9 cellular contexts compared by ENCODE assay signal in the genomic region with DNA sequence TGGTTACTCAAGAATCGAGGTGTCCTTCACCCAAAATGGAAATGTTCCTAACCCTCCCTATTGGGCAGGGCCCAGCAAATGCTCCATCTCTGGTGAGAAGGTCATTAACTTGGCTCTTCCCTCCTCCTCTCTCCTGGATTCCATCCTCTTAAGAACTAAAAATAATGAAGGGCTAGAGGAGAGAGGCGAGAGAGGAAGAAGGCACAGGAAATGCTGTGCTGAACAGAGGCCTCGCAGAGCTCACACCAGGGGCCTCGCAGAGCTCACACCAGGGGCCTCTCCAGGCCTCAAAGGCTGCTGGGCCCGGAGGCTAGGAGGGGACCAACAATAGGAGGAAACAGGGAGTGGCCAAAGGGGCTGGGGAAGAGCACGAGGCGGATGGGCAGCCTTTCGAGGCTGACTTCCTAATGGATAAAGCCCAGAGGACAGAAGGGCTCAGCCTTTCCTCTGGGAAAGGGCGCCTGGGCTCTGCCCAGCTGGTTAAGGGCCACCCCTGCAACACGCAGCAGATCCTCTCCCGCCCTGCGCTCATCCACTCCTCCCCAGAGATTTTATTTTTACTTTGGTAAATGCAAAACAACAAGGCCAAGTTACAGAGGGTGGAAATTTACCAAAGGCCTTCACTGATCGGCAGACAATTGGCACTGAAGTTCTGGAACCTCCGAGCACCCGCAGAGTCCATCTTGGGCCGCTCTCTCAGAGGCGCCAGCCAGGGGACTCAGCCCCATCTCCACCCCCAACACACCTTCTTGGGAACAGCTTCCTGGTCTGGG.
DNase-seq lines count a peak whose midpoint lies in the region; TF ChIP-seq lines count a peak whose summit lies in the region.
"Had no signal": no experiment of that assay in that cellular context is flagged by ENCODE, and none has a peak within 500 bp of the region (broad histone marks: within the 10 kb centered on the region; RNA-seq: fewer than 3 reads in every experiment).

No MANE protein-coding gene starts in this region.

- DNase-seq in choroid plexus epithelial cell (ENCODE audit: low read depth) = peak; percentile 35
- no peak for DNase-seq in A172 (ENCODE audit: low spot score)
- no peak for DNase-seq in GM10248 (ENCODE audit: extremely low spot score)
- DNase-seq in effector CD4-positive, alpha-beta T cell = no peak
- no peak for DNase-seq in HEK293T (ENCODE audit: extremely low spot score)
- DNase-seq: DMS53 had no signal

- H3K27me3 ChIP-seq in BLaER1 (no peaks in the 10 kb centered on the region), muscle layer of duodenum (ENCODE audit: low read depth, low read length) (no peaks in the 10 kb centered on the region)

- peak overlapping the region; percentile 37 for H3K4me3 ChIP-seq in BLaER1
- no peak overlapping the region for H3K4me3 ChIP-seq in choroid plexus epithelial cell (ENCODE audit: low read depth, low read length)
- H3K4me3 ChIP-seq in muscle layer of duodenum (ENCODE audit: low read depth in 1 of 2, low read length in 2 of 2) = peak overlapping the region in 1 of 2 donors; percentile 30

- peaks cover 63% of the 10 kb centered on the region for H4K20me1 ChIP-seq in BLaER1

- H3K4me2 ChIP-seq in BLaER1 = no peak overlapping the region; the same call in 1 of the 2 replicates

- peak overlapping the region; percentile 64 for H3K9ac ChIP-seq in BLaER1

- TF ChIP-seq CTCF in choroid plexus epithelial cell (conservative IDR thresholded peaks at IDR 0.05; ENCODE audit: low read depth, low read length) = no peak
- TF ChIP-seq CTCF in GM10248 (IDR thresholded peaks at IDR 0.05; ENCODE audit: control extremely low read depth, extremely low read depth, low read depth, missing control alignments) = no peak

- POLR2A ChIA-PET in GM10248 (lab: Yijun Ruan, JAX) = no interaction called here
- POLR2A ChIA-PET in HEK293T (lab: Yijun Ruan, JAX) = no interaction called here

- no peaks in the 10 kb centered on the region for H3K4me1 ChIP-seq in BLaER1
- H3K4me1 ChIP-seq in muscle layer of duodenum (ENCODE audit: control insufficient read depth in 1 of 2, insufficient read depth in 2 of 2, low read length in 2 of 2) = peaks cover 81 to 88% of the 10 kb centered on the region in 2 donors

- H3K9me3 ChIP-seq in BLaER1 (no peaks in the 10 kb centered on the region), KOPT-K1 (ENCODE audit: insufficient read depth, low read length, poor library complexity, severe bottlenecking) (no peaks in the 10 kb centered on the region), muscle layer of duodenum (ENCODE audit: control insufficient read depth in 1 of 2, low read length in 2 of 2) (no peaks in the 10 kb centered on the region)

- CTCF ChIA-PET in GM10248 (lab: Yijun Ruan, JAX) (interaction anchor here (1.0 to 5.1 kb wide), 7 partner anchors 11 to 52 kb away, joined by 3 to 25 read pairs (median 6); no protein-coding TSS in a partner anchor), HEK293T (lab: Yijun Ruan, JAX) (no interaction called here)

- H3K27ac ChIP-seq in BLaER1 = peak overlapping the region; percentile 80
- peak overlapping the region; percentile 66 for H3K27ac ChIP-seq in KOPT-K1 (ENCODE audit: low read depth, low read length, poor library complexity, severe bottlenecking)
- peak overlapping the region; percentile 91 for H3K27ac ChIP-seq in muscle layer of duodenum (ENCODE audit: low read length)

- H3K36me3 ChIP-seq in BLaER1 (no peaks in the 10 kb centered on the region), KOPT-K1 (ENCODE audit: insufficient read depth, low read length) (no peaks in the 10 kb centered on the region), muscle layer of duodenum (ENCODE audit: control insufficient read depth in 1 of 2, insufficient read depth in 2 of 2, low read length in 2 of 2) (no peaks in the 10 kb centered on the region)

TF ChIP-seq in HEK293T, 16 proteins besides CTCF, POLR2A, EP300 and RAD21:
- TF ChIP-seq FOXM1 (IDR thresholded peaks at IDR 0.05; ENCODE audit: borderline replicate concordance) (no peak), SUZ12 (IDR thresholded peaks at IDR 0.05) (no peak), TARDBP (IDR thresholded peaks at IDR 0.05) (no peak), ELF4 (IDR thresholded peaks at IDR 0.05) (no peak), LEF1 (IDR thresholded peaks at IDR 0.05; ENCODE audit: borderline replicate concordance) (no peak), L3MBTL2 (conservative IDR thresholded peaks at IDR 0.05) (no peak), FOXA1 (IDR thresholded peaks at IDR 0.05) (no peak), NFRKB (IDR thresholded peaks at IDR 0.05) (no peak), BHLHE40 (IDR thresholded peaks at IDR 0.05; ENCODE audit: borderline replicate concordance) (no peak), HDGF (IDR thresholded peaks at IDR 0.05; ENCODE audit: borderline replicate concordance) (no peak), ARNT (IDR thresholded peaks at IDR 0.05) (no peak), CTBP1 (IDR thresholded peaks at IDR 0.05; ENCODE audit: borderline replicate concordance) (no peak), FOXK2 (IDR thresholded peaks at IDR 0.05) (no peak), ZNF384 (IDR thresholded peaks at IDR 0.05) (no peak)
- TF ChIP-seq, protein P1, sequence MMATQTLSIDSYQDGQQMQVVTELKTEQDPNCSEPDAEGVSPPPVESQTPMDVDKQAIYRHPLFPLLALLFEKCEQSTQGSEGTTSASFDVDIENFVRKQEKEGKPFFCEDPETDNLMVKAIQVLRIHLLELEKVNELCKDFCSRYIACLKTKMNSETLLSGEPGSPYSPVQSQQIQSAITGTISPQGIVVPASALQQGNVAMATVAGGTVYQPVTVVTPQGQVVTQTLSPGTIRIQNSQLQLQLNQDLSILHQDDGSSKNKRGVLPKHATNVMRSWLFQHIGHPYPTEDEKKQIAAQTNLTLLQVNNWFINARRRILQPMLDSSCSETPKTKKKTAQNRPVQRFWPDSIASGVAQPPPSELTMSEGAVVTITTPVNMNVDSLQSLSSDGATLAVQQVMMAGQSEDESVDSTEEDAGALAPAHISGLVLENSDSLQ (IDR thresholded peaks at IDR 0.05) = no peak
